ENCODE assay signal across 25 cellular contexts in the genomic region with DNA sequence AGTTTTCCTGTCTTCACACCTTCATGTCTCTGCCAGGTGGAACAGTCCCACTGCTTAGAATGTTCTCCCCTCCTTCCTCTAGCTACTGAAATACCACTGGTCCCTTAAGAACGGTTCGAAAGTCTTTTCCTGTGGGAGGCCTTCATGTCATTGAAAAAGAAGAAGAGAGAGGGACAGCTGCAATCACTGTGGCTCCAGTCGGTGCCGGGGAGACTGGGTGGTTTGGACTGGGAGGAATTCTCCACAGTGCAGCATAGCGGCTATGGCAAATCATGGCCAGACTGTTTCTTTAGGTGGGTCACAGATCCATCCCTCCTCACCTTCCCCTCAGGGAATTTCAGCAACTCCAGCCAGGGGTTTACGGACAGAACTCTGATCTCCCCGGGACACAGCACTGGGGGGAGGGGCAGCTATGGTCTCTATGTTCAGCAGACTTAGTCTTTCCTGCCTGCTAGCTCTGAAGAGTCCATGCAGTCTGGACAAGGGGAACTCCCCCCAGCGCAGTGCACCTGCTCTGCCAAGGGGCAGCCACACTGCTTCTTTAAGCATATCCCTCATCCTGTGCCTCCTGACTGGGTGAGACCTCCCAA.
"Had no signal": no experiment of that assay in that cellular context is flagged by ENCODE, and none has a peak within 500 bp of the region (broad histone marks: within the 10 kb centered on the region; RNA-seq: fewer than 3 reads in every experiment).

No MANE protein-coding gene starts in this region.

- H3K27ac Mint-ChIP-seq: activated CD8-positive, alpha-beta T cell treated with anti-CD3 and anti-CD28 coated beads, Interleukin-2, amount 10 ng/mL, durations not matched to agents 7 days and 5 days; activated naive CD4-positive, alpha-beta T cell treated with anti-CD3 and anti-CD28 coated beads, Interleukin-2, amount 50 U/mL, for 24 hours; activated T-cell treated with anti-CD3 and anti-CD28 coated beads, Interleukin-2, amount 50 U/mL, for 24 hours; activated T-helper 1 cell treated with anti-CD3 and anti-CD28 coated beads, Interleukin-12 subunit alpha, Interleukin-12 subunit beta, Interleukin-2, Interleukin-4 antibody, amounts not matched to agents 30 ng/mL and 10 ng/mL and 1 ng/mL, durations not matched to agents 14 hours and 24 hours and 36 hours; T-cell had no signal

- H3K9me3 Mint-ChIP-seq: activated naive CD4-positive, alpha-beta T cell treated with anti-CD3 and anti-CD28 coated beads, Interleukin-2, amount 50 U/mL, for 24 hours had no signal

- H3K27ac ChIP-seq: breast epithelium, SK-N-MC had no signal

- H3K4me1 ChIP-seq: breast epithelium had no signal

- H3K27me3 ChIP-seq: breast epithelium had no signal

- ATAC-seq: activated CD4-positive, CD25-positive, alpha-beta regulatory T cell treated with anti-CD3 and anti-CD28 coated beads, Interleukin-2, amount 50 U/mL, for 24 hours; activated CD8-positive, alpha-beta T cell treated with anti-CD3 and anti-CD28 coated beads, Interleukin-2, amount 10 ng/mL, durations not matched to agents 7 days and 5 days; T-cell had no signal

- H3K27me3 Mint-ChIP-seq: activated naive CD4-positive, alpha-beta T cell treated with anti-CD3 and anti-CD28 coated beads, Interleukin-2, amount 50 U/mL, for 24 hours; activated T-cell treated with anti-CD3 and anti-CD28 coated beads, Interleukin-2, amount 50 U/mL, for 24 hours; T-cell had no signal

- H3K36me3 Mint-ChIP-seq: T-cell had no signal

- DNase-seq: activated CD4-positive, alpha-beta T cell treated with anti-CD3 and anti-CD28 coated beads for 4 hours; activated CD4-positive, alpha-beta T cell treated with anti-CD3 and anti-CD28 coated beads, Interleukin-2, amount 50 U/mL, for 4 hours; activated CD8-positive, alpha-beta T cell treated with anti-CD3 and anti-CD28 coated beads, Interleukin-2, amount 10 ng/mL, durations not matched to agents 7 days and 5 days; activated effector memory CD4-positive, alpha-beta T cell treated with Interleukin-2 at 50 U/mL for 16 hours; activated naive CD4-positive, alpha-beta T cell; activated T-cell treated with anti-CD3 and anti-CD28 coated beads, Interleukin-2, amount 50 U/mL, for 24 hours; aorta; caudate nucleus; Kasumi-1; NCI-H1048; NCI-H146; NCI-H187 treated with DMSO at 0.1 percent for 48 hours; NCI-H2081 treated with DMSO at 0.1 percent for 48 hours; NCI-H345; NCI-H510A; NCI-H526 treated with DMSO at 0.1 percent for 48 hours; NCI-H82; SIG-M5; T-cell; T-helper 2 cell had no signal

- H3K4me3 Mint-ChIP-seq: activated CD8-positive, alpha-beta T cell treated with anti-CD3 and anti-CD28 coated beads, Interleukin-2, amount 10 ng/mL, durations not matched to agents 7 days and 5 days; activated naive CD4-positive, alpha-beta T cell treated with anti-CD3 and anti-CD28 coated beads, Interleukin-2, amount 50 U/mL, for 24 hours; activated T-cell treated with anti-CD3 and anti-CD28 coated beads, Interleukin-2, amount 50 U/mL, for 24 hours; activated T-helper 1 cell treated with anti-CD3 and anti-CD28 coated beads, Interleukin-12 subunit alpha, Interleukin-12 subunit beta, Interleukin-2, Interleukin-4 antibody, amounts not matched to agents 30 ng/mL and 10 ng/mL and 1 ng/mL, durations not matched to agents 14 hours and 24 hours and 36 hours; T-cell had no signal

- H3K4me3 ChIP-seq: breast epithelium, SK-N-MC had no signal

- H3K36me3 ChIP-seq: breast epithelium had no signal
